Comparison of ENCODE assay signal across 24 cellular contexts in the genomic region with DNA sequence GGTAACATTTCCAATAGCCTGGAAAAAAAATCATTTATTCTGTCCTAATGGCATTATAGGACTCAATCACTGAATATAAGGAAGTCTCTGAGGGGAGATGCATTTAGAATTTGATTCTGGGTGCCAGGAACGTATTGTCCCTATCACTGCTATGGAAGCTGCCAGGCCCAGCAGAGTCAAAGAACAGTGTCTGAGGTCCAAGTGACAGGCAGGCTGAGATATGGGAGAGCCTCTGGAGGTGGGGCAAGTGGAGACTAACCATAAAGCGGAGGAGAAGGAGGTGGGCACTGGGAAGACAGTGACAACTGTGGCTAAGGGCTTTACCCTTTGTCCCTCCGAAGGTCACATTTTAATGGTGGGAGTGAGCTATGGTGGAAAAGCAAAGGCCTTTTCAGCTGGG.
DNase-seq lines count a peak whose midpoint lies in the region; ATAC-seq and TF ChIP-seq lines count a peak whose summit lies in the region.
"Had no signal": no experiment of that assay in that cellular context is flagged by ENCODE, and none has a peak within 500 bp of the region (broad histone marks: within the 10 kb centered on the region; RNA-seq: fewer than 3 reads in every experiment).

No MANE protein-coding gene starts in this region.

- CTCF ChIA-PET in CD4-positive, alpha-beta T cell (lab: Charles Lee), result no interaction called here

- no peak for TF ChIP-seq POLR2A in heart left ventricle (IDR thresholded peaks at IDR 0.05)

- POLR2A ChIA-PET in CD4-positive, alpha-beta T cell (lab: Charles Lee), result no interaction called here

- H3K4me1 ChIP-seq in heart left ventricle (peaks cover 0 to 4% (median 0%) of the 10 kb centered on the region in 12 donors), left ventricle myocardium inferior (peaks cover 8% of the 10 kb centered on the region)
- H3K4me1 ChIP-seq: A549, BE2C had no signal

- H3K9me3 ChIP-seq in heart left ventricle (no peaks in the 10 kb centered on the region), left ventricle myocardium inferior (replicated peaks) (no peaks in the 10 kb centered on the region)
- no peaks in the 10 kb centered on the region for H3K9me3 ChIP-seq in CD4-positive, alpha-beta T cell (ENCODE audit: control insufficient read depth, low read length)
- H3K9me3 ChIP-seq: A549; BE2C; BLaER1 treated with 17β-estradiol and CSF1 and Interleukin-3, amounts not matched to agents 10 nM and 100 nM had no signal

- no peak overlapping the region for H3K4me3 Mint-ChIP-seq in stimulated activated memory B cell treated with anti-CD40 and anti-IgM and Interleukin-4, amounts not matched to agents 10 μg/mL and 1 μg/mL and 100 μg/mL, for 72 hours
- no peak overlapping the region for H3K4me3 Mint-ChIP-seq in CD4-positive, alpha-beta T cell
- H3K4me3 Mint-ChIP-seq: CD14-positive monocyte; CD4-positive, alpha-beta memory T cell; GM23338; H9 had no signal

- H3K4me3 ChIP-seq in heart left ventricle (no peak overlapping the region), left ventricle myocardium inferior (no peak overlapping the region)
- H3K4me3 ChIP-seq: A549; BLaER1 treated with 17β-estradiol and CSF1 and Interleukin-3, amounts not matched to agents 10 nM and 100 nM; GM23338 had no signal

- intact Hi-C loops in Right ventricle myocardium superior (cut with DNase I), result no loop called here
- intact Hi-C loops in cardiac septum (cut with DNase I), result no loop called here
- intact Hi-C loops in heart left ventricle (cut with DNase I), result no loop called here
- intact Hi-C loops in left ventricle myocardium inferior (cut with micrococcal nuclease), result no loop called here
- intact Hi-C loops in CD4-positive, alpha-beta T cell (cut with DNase I, micrococcal nuclease), result no loop called here

- H3K27me3 ChIP-seq in heart left ventricle (no peaks in the 10 kb centered on the region), left ventricle myocardium inferior (ENCODE audit: low read depth) (no peaks in the 10 kb centered on the region)
- H3K27me3 ChIP-seq in CD4-positive, alpha-beta T cell (ENCODE audit: control insufficient read depth, insufficient read depth, low read length), result no peaks in the 10 kb centered on the region
- H3K27me3 ChIP-seq: BE2C; BLaER1 treated with 17β-estradiol and CSF1 and Interleukin-3, amounts not matched to agents 10 nM and 100 nM had no signal

- no peak overlapping the region for H3K27ac ChIP-seq in heart left ventricle
- no peak overlapping the region for H3K27ac ChIP-seq in left ventricle myocardium inferior (replicated peaks)
- H3K27ac ChIP-seq in CD4-positive, alpha-beta T cell (ENCODE audit: low read depth, low read length), result no peak overlapping the region
- H3K27ac ChIP-seq: A549; BLaER1 treated with 17β-estradiol and CSF1 and Interleukin-3, amounts not matched to agents 10 nM and 100 nM had no signal

- ATAC-seq in Right ventricle myocardium superior (ENCODE audit: poor library complexity), result peak; percentile 97
- ATAC-seq in heart left ventricle, result peak; percentile 87 to 98 (median 97)
- peak; percentile 25 for ATAC-seq in stimulated activated memory B cell treated with anti-CD40 and anti-IgM and Interleukin-4, amounts not matched to agents 10 μg/mL and 1 μg/mL and 100 μg/mL, for 72 hours
- ATAC-seq in CD4-positive, alpha-beta T cell (ENCODE audit: poor library complexity), result no peak
- ATAC-seq: A549, GM23338, HCT116 had no signal

- peaks cover 18% of the 10 kb centered on the region for H3K27me3 Mint-ChIP-seq in stimulated activated memory B cell treated with anti-CD40 and anti-IgM and Interleukin-4, amounts not matched to agents 10 μg/mL and 1 μg/mL and 100 μg/mL, for 72 hours
- no peaks in the 10 kb centered on the region for H3K27me3 Mint-ChIP-seq in CD4-positive, alpha-beta T cell

- H3K4me1 Mint-ChIP-seq in stimulated activated memory B cell treated with anti-CD40 and anti-IgM and Interleukin-4, amounts not matched to agents 10 μg/mL and 1 μg/mL and 100 μg/mL, for 72 hours, result no peaks in the 10 kb centered on the region
- H3K4me1 Mint-ChIP-seq in CD4-positive, alpha-beta T cell (ENCODE audit: low read depth), result no peaks in the 10 kb centered on the region
- H3K4me1 Mint-ChIP-seq: CD14-positive monocyte; CD4-positive, alpha-beta memory T cell; GM23338; H9 had no signal

- DNase-seq in Right ventricle myocardium superior (no peak), cardiac septum (ENCODE audit: low spot score) (no peak), heart left ventricle (peak in 3 of 5 donors; percentile 18 to 49 (median 27)), left ventricle myocardium inferior (peak; percentile 16), islet precursor cell (no peak), cortex of kidney (lab: John Stamatoyannopoulos, UW) (no peak)
- DNase-seq in CD4-positive, alpha-beta T cell, result no peak
- DNase-seq: 8988T; ACHN; AML-193; BE2C; Calu3; CD4-positive, alpha-beta memory T cell; COR-L47; DMS53; DMS79 treated with DMSO at 0.1 percent for 48 hours; GF-D8; H9 had no signal

- H3K36me3 ChIP-seq in heart left ventricle (no peaks in the 10 kb centered on the region), left ventricle myocardium inferior (no peaks in the 10 kb centered on the region)
- H3K36me3 ChIP-seq: BE2C; BLaER1 treated with 17β-estradiol and CSF1 and Interleukin-3, amounts not matched to agents 10 nM and 100 nM had no signal

- no peak overlapping the region for H3K27ac Mint-ChIP-seq in stimulated activated memory B cell treated with anti-CD40 and anti-IgM and Interleukin-4, amounts not matched to agents 10 μg/mL and 1 μg/mL and 100 μg/mL, for 72 hours
- no peak overlapping the region for H3K27ac Mint-ChIP-seq in CD4-positive, alpha-beta T cell
- H3K27ac Mint-ChIP-seq: CD14-positive monocyte; CD4-positive, alpha-beta memory T cell; GM23338; H9 had no signal

- H3K9me3 Mint-ChIP-seq in stimulated activated memory B cell treated with anti-CD40 and anti-IgM and Interleukin-4, amounts not matched to agents 10 μg/mL and 1 μg/mL and 100 μg/mL, for 72 hours, result no peaks in the 10 kb centered on the region
- H3K9me3 Mint-ChIP-seq in CD4-positive, alpha-beta T cell, result no peaks in the 10 kb centered on the region
- H3K9me3 Mint-ChIP-seq: CD4-positive, alpha-beta memory T cell; GM23338; H9 had no signal

- 47 to 57% (median 51%) methylated on average over 3 of the region's 3 CpGs for WGBS in heart left ventricle, 4 donors

- no peak for TF ChIP-seq CTCF in heart left ventricle (IDR thresholded peaks at IDR 0.05)
- no peak for TF ChIP-seq CTCF in left ventricle myocardium inferior (IDR thresholded peaks at IDR 0.05; ENCODE audit: borderline replicate concordance)
- TF ChIP-seq CTCF in CD4-positive, alpha-beta T cell (IDR thresholded peaks at IDR 0.05), result no peak

- H3K36me3 Mint-ChIP-seq in stimulated activated memory B cell treated with anti-CD40 and anti-IgM and Interleukin-4, amounts not matched to agents 10 μg/mL and 1 μg/mL and 100 μg/mL, for 72 hours, result no peaks in the 10 kb centered on the region
- no peaks in the 10 kb centered on the region for H3K36me3 Mint-ChIP-seq in CD4-positive, alpha-beta T cell (ENCODE audit: low read depth)
- H3K36me3 Mint-ChIP-seq: CD14-positive monocyte; CD4-positive, alpha-beta memory T cell had no signal

Comparison
In these comparisons a context has a peak if more than half of its experiments do, and no peak if none do; other contexts are left out.
1. DNase-seq: peak in heart left ventricle (3 of 5) and left ventricle myocardium inferior (single experiment); none in Right ventricle myocardium superior (single experiment), cardiac septum (single experiment), islet precursor cell (single experiment), cortex of kidney (single experiment) and CD4-positive, alpha-beta T cell (0 of 10).